13 cellular contexts compared by ENCODE assay signal in genomic region chr2:212831671-212832199, GRCh38.
"Had no signal": no experiment of that assay in that cellular context is flagged by ENCODE, and none has a peak within 500 bp of the region (broad histone marks: within the 10 kb centered on the region; RNA-seq: fewer than 3 reads in every experiment).

No MANE protein-coding gene starts in this region.

- H3K27me3 ChIP-seq: neural progenitor cell, tibial artery, vagina had no signal

- H3K27ac ChIP-seq: heart right ventricle, neural progenitor cell, skin epidermis, tibial artery, vagina had no signal

- H2AFZ ChIP-seq: neural progenitor cell had no signal

- H3K4me1 Mint-ChIP-seq: neural progenitor cell had no signal

- H3K4me3 Mint-ChIP-seq: activated naive CD4-positive, alpha-beta T cell treated with anti-CD3 and anti-CD28 coated beads for 36 hours; naive B cell; neural progenitor cell had no signal

- H3K9me3 ChIP-seq: vagina had no signal

- H3K9ac ChIP-seq: neural progenitor cell had no signal

- FAIRE-seq: frontal cortex had no signal

- H3K4me2 ChIP-seq: neural progenitor cell had no signal

- H3K4me3 ChIP-seq: heart right ventricle, neural progenitor cell, skin epidermis, tibial artery, vagina had no signal

- H3K27ac Mint-ChIP-seq: activated naive CD4-positive, alpha-beta T cell treated with anti-CD3 and anti-CD28 coated beads for 36 hours; neural progenitor cell had no signal

- ATAC-seq: left colon had no signal

- H3K36me3 ChIP-seq: heart right ventricle, neural progenitor cell, tibial artery, vagina had no signal

- DNase-seq: activated CD4-positive, alpha-beta T cell treated with anti-CD3 and anti-CD28 coated beads for 1 hour; activated CD4-positive, alpha-beta T cell treated with anti-CD3 and anti-CD28 coated beads, Interleukin-2, amount 50 U/mL, for 4 hours; activated naive CD4-positive, alpha-beta T cell treated with anti-CD3 and anti-CD28 coated beads for 36 hours; activated T-cell treated with anti-CD3 and anti-CD28 coated beads for 4 hours; heart right ventricle; left colon; mammary epithelial cell; naive B cell had no signal

- H3K4me1 ChIP-seq: heart right ventricle, neural progenitor cell, tibial artery, vagina had no signal
